Comparison of ENCODE assay signal across 32 cellular contexts in genomic region chr10:48497965-48498770, GRCh38.
A peak's percentile ranks its signal among the peaks of the same experiment; 100 is the strongest.
DNase-seq lines count a peak whose midpoint lies in the region; ATAC-seq, FAIRE-seq and TF ChIP-seq lines count a peak whose summit lies in the region.
"Had no signal": no experiment of that assay in that cellular context is flagged by ENCODE, and none has a peak within 500 bp of the region (broad histone marks: within the 10 kb centered on the region; RNA-seq: fewer than 3 reads in every experiment).

No MANE protein-coding gene starts in this region.

- POLR2A ChIA-PET in HepG2 (lab: Yijun Ruan, JAX), result no interaction called here

- DNase-seq in NCI-H345 (lab: John Stamatoyannopoulos, UW) (peak; percentile 7), NCI-H345 treated with DMSO at 0.1 percent for 48 hours (lab: John Stamatoyannopoulos, UW; ENCODE audit: unreplicated experiment) (no peak), D341Med (ENCODE audit: low spot score) (peak; percentile 21), mesenchymal stem cell (no peak), HepG2 (ENCODE audit: low spot score) (no peak), NCI-H446 (lab: John Stamatoyannopoulos, UW) (no peak)
- DNase-seq in activated T-helper 2 cell treated with anti-CD3 and anti-CD28 coated beads, Interferon-gamma antibody, Interleukin-2, Interleukin-4, amounts not matched to agents 10 μg/mL and 5 μg/mL and 100 μg/mL, durations not matched to agents 14 hours and 24 hours and 36 hours (ENCODE audit: low spot score), result peak; percentile 4
- DNase-seq in effector memory CD4-positive, alpha-beta T cell, result no peak
- DNase-seq: 8988T; activated naive CD4-positive, alpha-beta T cell treated with anti-CD3 and anti-CD28 coated beads for 36 hours; activated T-cell treated with anti-CD3 and anti-CD28 coated beads, Interleukin-2, amount 50 U/mL, for 72 hours; body of pancreas; Calu3; DMS79 treated with DMSO at 0.1 percent for 48 hours; GF-D8; NCI-H1092 treated with DMSO at 0.1 percent for 48 hours; NCI-H187; NCI-H2171 treated with DMSO at 0.1 percent for 48 hours; NCI-H526; nephron progenitor cell; pancreas; retina; stimulated activated naive B cell treated with anti-CD40 and anti-IgM and Interleukin-4, amounts not matched to agents 10 μg/mL and 1 μg/mL and 100 μg/mL, for 72 hours; T-helper 2 cell had no signal

- no peak for TF ChIP-seq RAD21 in HepG2 (CRISPR knock-in tag; IDR thresholded peaks at IDR 0.05)

- no peak overlapping the region for H2AFZ ChIP-seq in mesenchymal stem cell (ENCODE audit: low read depth, low read length)
- no peak overlapping the region for H2AFZ ChIP-seq in HepG2 (ENCODE audit: low read length)
- H2AFZ ChIP-seq: GM23338, hepatocyte had no signal

- H3K36me3 ChIP-seq in mesenchymal stem cell (ENCODE audit: control insufficient read depth in 1 of 2, insufficient read depth in 2 of 2, low read depth in 1 of 2, low read length in 2 of 2) (peaks cover 0 to 89% of the 10 kb centered on the region in 2 experiments), HepG2 (replicated peaks in 1 of 2; ENCODE audit: control insufficient read depth in 1 of 2, insufficient read depth in 2 of 2, low read length in 2 of 2) (no peaks in the 10 kb centered on the region)
- no peaks in the 10 kb centered on the region for H3K36me3 ChIP-seq in effector memory CD4-positive, alpha-beta T cell (ENCODE audit: control insufficient read depth, insufficient read depth, low read length)
- H3K36me3 ChIP-seq: adrenal gland, pancreas, suprapubic skin had no signal

- no peak overlapping the region for H2BK15ac ChIP-seq in mesenchymal stem cell (ENCODE audit: low read depth, poor library complexity, severe bottlenecking)

- H3K9ac ChIP-seq in mesenchymal stem cell (ENCODE audit: low read length) (peak overlapping the region; percentile 53), HepG2 (ENCODE audit: insufficient read depth, low read depth, low read length) (no peak overlapping the region)

- no peak for TF ChIP-seq EP300 in HepG2 (IDR thresholded peaks at IDR 0.05; ENCODE audit: low read depth in 2 of 2, low read length in 2 of 2)
- TF ChIP-seq EP300 in HepG2 (CRISPR knock-in tag; IDR thresholded peaks at IDR 0.05; ENCODE audit: borderline replicate concordance), result no peak

- in situ Hi-C loops in HepG2 (cut with HindIII; ENCODE audit: extremely low pct_ligation_motif_present, low pct_unique_long_range_greater_than_20kb), result no loop called here

- peaks cover 15% of the 10 kb centered on the region for H3K4me1 ChIP-seq in mesenchymal stem cell (ENCODE audit: control insufficient read depth, insufficient read depth, low read depth, low read length)
- no peaks in the 10 kb centered on the region for H3K4me1 ChIP-seq in HepG2 (ENCODE audit: insufficient read depth, low read length)
- no peaks in the 10 kb centered on the region for H3K4me1 ChIP-seq in effector memory CD4-positive, alpha-beta T cell (ENCODE audit: control insufficient read depth, insufficient read depth, low read length, poor library complexity, severe bottlenecking)
- H3K4me1 ChIP-seq: adrenal gland, body of pancreas, pancreas had no signal

- BruUV-seq in HepG2 (replicated peaks; lab: Mats Ljungman, UMichigan), result no TSS peak

- H3K27ac Mint-ChIP-seq in activated T-helper 2 cell treated with anti-CD3 and anti-CD28 coated beads, Interferon-gamma antibody, Interleukin-2, Interleukin-4, amounts not matched to agents 10 μg/mL and 5 μg/mL and 100 μg/mL, durations not matched to agents 14 hours and 24 hours and 36 hours, result no peak overlapping the region
- H3K27ac Mint-ChIP-seq: activated naive CD4-positive, alpha-beta T cell treated with anti-CD3 and anti-CD28 coated beads for 36 hours; activated T-cell treated with anti-CD3 and anti-CD28 coated beads, Interleukin-2, amount 50 U/mL, for 72 hours; CD14-positive monocyte; GM23338; nephron progenitor cell; stimulated activated naive B cell treated with anti-CD40 and anti-IgM and Interleukin-4, amounts not matched to agents 10 μg/mL and 1 μg/mL and 100 μg/mL, for 72 hours had no signal

- H3K27me3 ChIP-seq in mesenchymal stem cell (ENCODE audit: control insufficient read depth in 1 of 2, insufficient read depth in 1 of 2, low read length in 2 of 2) (no peaks in the 10 kb centered on the region), HepG2 (ENCODE audit: control insufficient read depth in 1 of 2, insufficient read depth in 2 of 2, low read length in 2 of 2) (peaks cover 2 to 13% of the 10 kb centered on the region in 2 experiments; a peak in 2 of 5 replicates)
- H3K27me3 ChIP-seq in effector memory CD4-positive, alpha-beta T cell (replicated peaks; ENCODE audit: control insufficient read depth, insufficient read depth, low read length, poor library complexity, severe bottlenecking), result peaks cover 3% of the 10 kb centered on the region
- H3K27me3 ChIP-seq: adrenal gland, body of pancreas, hepatocyte, pancreas, suprapubic skin had no signal

- no peak for TF ChIP-seq POLR2A in HepG2 (IDR thresholded peaks at IDR 0.05; ENCODE audit: insufficient read depth in 1 of 2, low read depth in 2 of 2, low read length in 2 of 2)

- H2BK120ac ChIP-seq in mesenchymal stem cell (ENCODE audit: low read depth, low read length), result peak overlapping the region; percentile 44

- ATAC-seq in HepG2, result no peak
- ATAC-seq: activated T-cell treated with anti-CD3 and anti-CD28 coated beads, Interleukin-2, amount 50 U/mL, for 72 hours; body of pancreas; GM23338; stimulated activated naive B cell treated with anti-CD40 and anti-IgM and Interleukin-4, amounts not matched to agents 10 μg/mL and 1 μg/mL and 100 μg/mL, for 72 hours had no signal

- TF ChIP-seq CTCF in HepG2 (CRISPR knock-in tag; IDR thresholded peaks at IDR 0.05), result no peak

- H3K23ac ChIP-seq in mesenchymal stem cell (ENCODE audit: low read length in 2 of 2), result no peak overlapping the region

- peaks cover 6% of the 10 kb centered on the region for H3K27me3 Mint-ChIP-seq in activated T-helper 2 cell treated with anti-CD3 and anti-CD28 coated beads, Interferon-gamma antibody, Interleukin-2, Interleukin-4, amounts not matched to agents 10 μg/mL and 5 μg/mL and 100 μg/mL, durations not matched to agents 14 hours and 24 hours and 36 hours (ENCODE audit: low read depth)

- no peaks in the 10 kb centered on the region for H3K9me3 Mint-ChIP-seq in activated T-helper 2 cell treated with anti-CD3 and anti-CD28 coated beads, Interferon-gamma antibody, Interleukin-2, Interleukin-4, amounts not matched to agents 10 μg/mL and 5 μg/mL and 100 μg/mL, durations not matched to agents 14 hours and 24 hours and 36 hours
- H3K9me3 Mint-ChIP-seq: activated naive CD4-positive, alpha-beta T cell treated with anti-CD3 and anti-CD28 coated beads for 36 hours; activated T-cell treated with anti-CD3 and anti-CD28 coated beads, Interleukin-2, amount 50 U/mL, for 72 hours; GM23338; nephron progenitor cell; stimulated activated naive B cell treated with anti-CD40 and anti-IgM and Interleukin-4, amounts not matched to agents 10 μg/mL and 1 μg/mL and 100 μg/mL, for 72 hours had no signal

- WGBS in mesenchymal stem cell, result 90% methylated on average over 14 of the region's 14 CpGs
- WGBS in HepG2 (ENCODE audit: low lambda C conversion rate), result 33% methylated on average over 11 of the region's 14 CpGs

- no peak overlapping the region for H3K14ac ChIP-seq in mesenchymal stem cell (ENCODE audit: low read length in 2 of 2)

- H4K8ac ChIP-seq in mesenchymal stem cell (ENCODE audit: low read length), result peak overlapping the region; percentile 56

- H2BK12ac ChIP-seq in mesenchymal stem cell (ENCODE audit: low read length in 2 of 2), result peak overlapping the region in 1 of 2 experiments; percentile 33

- CTCF ChIA-PET in HepG2 (lab: Yijun Ruan, JAX; ENCODE audit: low intra/inter-chr PET ratio, low total read pairs), result no interaction called here

- H3K4me1 Mint-ChIP-seq in activated T-helper 2 cell treated with anti-CD3 and anti-CD28 coated beads, Interferon-gamma antibody, Interleukin-2, Interleukin-4, amounts not matched to agents 10 μg/mL and 5 μg/mL and 100 μg/mL, durations not matched to agents 14 hours and 24 hours and 36 hours (ENCODE audit: low read depth), result peaks cover 9% of the 10 kb centered on the region

- no peak overlapping the region for H2BK5ac ChIP-seq in mesenchymal stem cell (ENCODE audit: low read depth, low read length, poor library complexity, severe bottlenecking)

- H3K9me3 ChIP-seq in mesenchymal stem cell (ENCODE audit: control insufficient read depth, low read length) (no peaks in the 10 kb centered on the region), HepG2 (ENCODE audit: low read length) (no peaks in the 10 kb centered on the region)
- H3K9me3 ChIP-seq in effector memory CD4-positive, alpha-beta T cell (ENCODE audit: control insufficient read depth, low read length), result no peaks in the 10 kb centered on the region
- H3K9me3 ChIP-seq: adrenal gland, body of pancreas, pancreas, suprapubic skin had no signal

- H3K18ac ChIP-seq in mesenchymal stem cell (ENCODE audit: low read depth in 1 of 2, low read length in 2 of 2), result peak overlapping the region; percentile 25 to 30

- peak overlapping the region in 1 of 2 experiments; percentile 15 for H3K4ac ChIP-seq in mesenchymal stem cell (ENCODE audit: low read depth in 1 of 2, low read length in 2 of 2)

- no peak overlapping the region for H3K4me3 Mint-ChIP-seq in activated T-helper 2 cell treated with anti-CD3 and anti-CD28 coated beads, Interferon-gamma antibody, Interleukin-2, Interleukin-4, amounts not matched to agents 10 μg/mL and 5 μg/mL and 100 μg/mL, durations not matched to agents 14 hours and 24 hours and 36 hours (ENCODE audit: low read depth)
- H3K4me3 Mint-ChIP-seq: activated naive CD4-positive, alpha-beta T cell treated with anti-CD3 and anti-CD28 coated beads for 36 hours; activated T-cell treated with anti-CD3 and anti-CD28 coated beads, Interleukin-2, amount 50 U/mL, for 72 hours; CD14-positive monocyte; GM23338; nephron progenitor cell; stimulated activated naive B cell treated with anti-CD40 and anti-IgM and Interleukin-4, amounts not matched to agents 10 μg/mL and 1 μg/mL and 100 μg/mL, for 72 hours had no signal

- no peak overlapping the region for H2AK5ac ChIP-seq in mesenchymal stem cell (ENCODE audit: low read length, severe bottlenecking)

- H3K27ac ChIP-seq in mesenchymal stem cell (ENCODE audit: low read length, poor library complexity, severe bottlenecking) (no peak overlapping the region), HepG2 (ENCODE audit: extremely low read length, insufficient read depth, low read length) (no peak overlapping the region)
- no peak overlapping the region for H3K27ac ChIP-seq in effector memory CD4-positive, alpha-beta T cell (ENCODE audit: insufficient read depth, low read length, poor library complexity, severe bottlenecking)
- H3K27ac ChIP-seq: adrenal gland, body of pancreas, hepatocyte, pancreas, suprapubic skin had no signal

- H3K4me3 ChIP-seq in mesenchymal stem cell (ENCODE audit: insufficient read depth in 1 of 2, low read depth in 1 of 2, low read length in 2 of 2) (no peak overlapping the region), HepG2 (replicated peaks in 1 of 3; ENCODE audit: insufficient read depth in 1 of 3, low read depth in 2 of 3, low read length in 3 of 3) (no peak overlapping the region)
- no peak overlapping the region for H3K4me3 ChIP-seq in effector memory CD4-positive, alpha-beta T cell (ENCODE audit: insufficient read depth, low read depth, low read length, poor library complexity, severe bottlenecking)
- H3K4me3 ChIP-seq: adrenal gland, body of pancreas, GM23338, hepatocyte, K562, lung, pancreas, skin epidermis, suprapubic skin had no signal

- peak overlapping the region; percentile 40 for H4K91ac ChIP-seq in mesenchymal stem cell (ENCODE audit: low read length)

- no peaks in the 10 kb centered on the region for H4K20me1 ChIP-seq in HepG2 (ENCODE audit: insufficient read depth, low read length)

- H3K4me2 ChIP-seq in mesenchymal stem cell (ENCODE audit: low read length, poor library complexity, severe bottlenecking) (no peak overlapping the region), HepG2 (ENCODE audit: low read depth, low read length) (no peak overlapping the region)
- H3K4me2 ChIP-seq: GM23338, hepatocyte had no signal

- H3K79me2 ChIP-seq in HepG2 (ENCODE audit: insufficient read depth, low read length), result no peaks in the 10 kb centered on the region
- H3K79me2 ChIP-seq: hepatocyte had no signal

- no peaks in the 10 kb centered on the region for H3K36me3 Mint-ChIP-seq in activated T-helper 2 cell treated with anti-CD3 and anti-CD28 coated beads, Interferon-gamma antibody, Interleukin-2, Interleukin-4, amounts not matched to agents 10 μg/mL and 5 μg/mL and 100 μg/mL, durations not matched to agents 14 hours and 24 hours and 36 hours (ENCODE audit: low read depth)
- H3K36me3 Mint-ChIP-seq: CD14-positive monocyte had no signal

- no peak for FAIRE-seq in HepG2 (lab: Jason Lieb, UNC)
- FAIRE-seq: pancreas had no signal

- intact Hi-C loops in activated T-helper 2 cell treated with anti-CD3 and anti-CD28 coated beads, Interferon-gamma antibody, Interleukin-2, Interleukin-4, amounts not matched to agents 10 μg/mL and 5 μg/mL and 100 μg/mL, durations not matched to agents 14 hours and 24 hours and 36 hours (cut with micrococcal nuclease), result no loop called here
- intact Hi-C loops in HepG2 (cut with micrococcal nuclease; ENCODE audit: unreplicated experiment), result no loop called here

- peaks cover 27% of the 10 kb centered on the region for H3K79me1 ChIP-seq in mesenchymal stem cell (replicated peaks; ENCODE audit: low read length, poor library complexity, severe bottlenecking)

Comparison
In these comparisons a context has a peak if more than half of its experiments do, and no peak if none do; other contexts are left out.
1. DNase-seq: peak in NCI-H345 (single experiment), D341Med (single experiment) and activated T-helper 2 cell treated with anti-CD3 and anti-CD28 coated beads, Interferon-gamma antibody, Interleukin-2, Interleukin-4, amounts not matched to agents 10 μg/mL and 5 μg/mL and 100 μg/mL, durations not matched to agents 14 hours and 24 hours and 36 hours (single experiment); none in NCI-H345 treated with DMSO at 0.1 percent for 48 hours (single experiment), mesenchymal stem cell (single experiment), HepG2 (single experiment), effector memory CD4-positive, alpha-beta T cell (0 of 3) and NCI-H446 (0 of 2).